7 cellular contexts compared by ENCODE assay signal in the genomic region with DNA sequence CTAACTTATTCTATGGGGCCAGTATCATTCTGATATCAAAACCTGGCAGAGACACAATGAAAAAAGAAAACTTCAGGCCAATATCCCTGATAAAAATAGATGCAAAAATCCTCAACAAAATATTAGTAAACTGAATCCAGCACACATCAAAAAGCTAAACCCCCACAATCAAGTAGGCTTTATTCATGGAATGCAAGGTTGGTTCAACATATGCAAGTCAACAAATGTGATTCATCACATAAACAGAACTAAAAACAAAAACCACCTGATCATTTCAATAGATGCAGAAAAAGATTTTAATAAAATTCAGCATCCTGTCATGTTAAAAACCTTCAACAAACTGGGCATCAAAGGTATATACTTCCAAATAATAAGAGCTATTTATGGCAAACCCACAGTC.
"Had no signal": no experiment of that assay in that cellular context is flagged by ENCODE, and none has a peak within 500 bp of the region (broad histone marks: within the 10 kb centered on the region; RNA-seq: fewer than 3 reads in every experiment).

No MANE protein-coding gene starts in this region.

- H3K4me2 ChIP-seq: KMS-11 had no signal

- FAIRE-seq: HepG2, HTR-8/SVneo had no signal

- DNase-seq: IMR-90, KBM-7, KG1 had no signal

- H3K27ac ChIP-seq: HL-60, KMS-11 had no signal

- ATAC-seq: HepG2 had no signal

- H3K9ac ChIP-seq: KMS-11 had no signal
